2 cellular contexts compared by ENCODE assay signal in the genomic region with DNA sequence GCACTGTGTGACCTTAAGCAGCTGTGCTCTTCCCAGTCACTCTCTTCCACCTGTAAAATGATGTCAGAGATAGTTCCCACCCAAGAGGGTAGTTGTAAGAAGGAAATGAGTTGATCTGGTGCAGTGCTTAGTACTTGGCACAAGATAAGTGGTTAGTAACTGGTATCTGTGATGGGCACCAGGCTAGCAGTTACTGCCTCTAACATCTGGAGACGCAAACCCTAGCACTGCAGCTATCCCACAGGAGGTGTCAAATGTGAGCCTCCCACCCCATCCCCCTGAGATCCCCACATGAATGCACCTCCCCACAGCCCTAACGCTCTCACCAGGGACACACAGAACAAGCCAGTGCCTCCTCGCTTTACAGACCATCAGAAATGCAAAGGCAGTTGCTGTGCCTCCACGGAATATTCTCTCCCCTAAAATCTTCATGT.
TF ChIP-seq lines count a peak whose summit lies in the region.

No MANE protein-coding gene starts in this region.

TF ChIP-seq in A549, 52 proteins besides CTCF, POLR2A, EP300 and RAD21 (continued from another document):
- TF ChIP-seq, protein P1, sequence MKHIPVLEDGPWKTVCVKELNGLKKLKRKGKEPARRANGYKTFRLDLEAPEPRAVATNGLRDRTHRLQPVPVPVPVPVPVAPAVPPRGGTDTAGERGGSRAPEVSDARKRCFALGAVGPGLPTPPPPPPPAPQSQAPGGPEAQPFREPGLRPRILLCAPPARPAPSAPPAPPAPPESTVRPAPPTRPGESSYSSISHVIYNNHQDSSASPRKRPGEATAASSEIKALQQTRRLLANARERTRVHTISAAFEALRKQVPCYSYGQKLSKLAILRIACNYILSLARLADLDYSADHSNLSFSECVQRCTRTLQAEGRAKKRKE (CRISPR knock-in tag; IDR thresholded peaks at IDR 0.05; ENCODE audit: low read depth) = no peak
- no peak for TF ChIP-seq HOXA7 (CRISPR knock-in tag; IDR thresholded peaks at IDR 0.05)
- TF ChIP-seq EHMT2 (IDR thresholded peaks at IDR 0.05; ENCODE audit: low read depth) = no peak
- TF ChIP-seq, protein P2, sequence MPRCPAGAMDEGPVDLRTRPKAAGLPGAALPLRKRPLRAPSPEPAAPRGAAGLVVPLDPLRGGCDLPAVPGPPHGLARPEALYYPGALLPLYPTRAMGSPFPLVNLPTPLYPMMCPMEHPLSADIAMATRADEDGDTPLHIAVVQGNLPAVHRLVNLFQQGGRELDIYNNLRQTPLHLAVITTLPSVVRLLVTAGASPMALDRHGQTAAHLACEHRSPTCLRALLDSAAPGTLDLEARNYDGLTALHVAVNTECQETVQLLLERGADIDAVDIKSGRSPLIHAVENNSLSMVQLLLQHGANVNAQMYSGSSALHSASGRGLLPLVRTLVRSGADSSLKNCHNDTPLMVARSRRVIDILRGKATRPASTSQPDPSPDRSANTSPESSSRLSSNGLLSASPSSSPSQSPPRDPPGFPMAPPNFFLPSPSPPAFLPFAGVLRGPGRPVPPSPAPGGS (IDR thresholded peaks at IDR 0.05) = no peak
- TF ChIP-seq, protein P3, sequence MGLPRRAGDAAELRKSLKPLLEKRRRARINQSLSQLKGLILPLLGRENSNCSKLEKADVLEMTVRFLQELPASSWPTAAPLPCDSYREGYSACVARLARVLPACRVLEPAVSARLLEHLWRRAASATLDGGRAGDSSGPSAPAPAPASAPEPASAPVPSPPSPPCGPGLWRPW (IDR thresholded peaks at IDR 0.05) = no peak
- TF ChIP-seq, protein P4, sequence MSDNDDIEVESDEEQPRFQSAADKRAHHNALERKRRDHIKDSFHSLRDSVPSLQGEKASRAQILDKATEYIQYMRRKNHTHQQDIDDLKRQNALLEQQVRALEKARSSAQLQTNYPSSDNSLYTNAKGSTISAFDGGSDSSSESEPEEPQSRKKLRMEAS (IDR thresholded peaks at IDR 0.05) = no peak
- TF ChIP-seq, protein P5, sequence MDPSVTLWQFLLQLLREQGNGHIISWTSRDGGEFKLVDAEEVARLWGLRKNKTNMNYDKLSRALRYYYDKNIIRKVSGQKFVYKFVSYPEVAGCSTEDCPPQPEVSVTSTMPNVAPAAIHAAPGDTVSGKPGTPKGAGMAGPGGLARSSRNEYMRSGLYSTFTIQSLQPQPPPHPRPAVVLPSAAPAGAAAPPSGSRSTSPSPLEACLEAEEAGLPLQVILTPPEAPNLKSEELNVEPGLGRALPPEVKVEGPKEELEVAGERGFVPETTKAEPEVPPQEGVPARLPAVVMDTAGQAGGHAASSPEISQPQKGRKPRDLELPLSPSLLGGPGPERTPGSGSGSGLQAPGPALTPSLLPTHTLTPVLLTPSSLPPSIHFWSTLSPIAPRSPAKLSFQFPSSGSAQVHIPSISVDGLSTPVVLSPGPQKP (IDR thresholded peaks at IDR 0.05; ENCODE audit: low read depth, low read length) = no peak
- TF ChIP-seq HOXB13 (CRISPR knock-in tag; IDR thresholded peaks at IDR 0.05; ENCODE audit: low read depth) = no peak

TF ChIP-seq in GM12878, 131 proteins besides CTCF, POLR2A, EP300 and RAD21 (continued from another document):
- TF ChIP-seq, protein P6, sequence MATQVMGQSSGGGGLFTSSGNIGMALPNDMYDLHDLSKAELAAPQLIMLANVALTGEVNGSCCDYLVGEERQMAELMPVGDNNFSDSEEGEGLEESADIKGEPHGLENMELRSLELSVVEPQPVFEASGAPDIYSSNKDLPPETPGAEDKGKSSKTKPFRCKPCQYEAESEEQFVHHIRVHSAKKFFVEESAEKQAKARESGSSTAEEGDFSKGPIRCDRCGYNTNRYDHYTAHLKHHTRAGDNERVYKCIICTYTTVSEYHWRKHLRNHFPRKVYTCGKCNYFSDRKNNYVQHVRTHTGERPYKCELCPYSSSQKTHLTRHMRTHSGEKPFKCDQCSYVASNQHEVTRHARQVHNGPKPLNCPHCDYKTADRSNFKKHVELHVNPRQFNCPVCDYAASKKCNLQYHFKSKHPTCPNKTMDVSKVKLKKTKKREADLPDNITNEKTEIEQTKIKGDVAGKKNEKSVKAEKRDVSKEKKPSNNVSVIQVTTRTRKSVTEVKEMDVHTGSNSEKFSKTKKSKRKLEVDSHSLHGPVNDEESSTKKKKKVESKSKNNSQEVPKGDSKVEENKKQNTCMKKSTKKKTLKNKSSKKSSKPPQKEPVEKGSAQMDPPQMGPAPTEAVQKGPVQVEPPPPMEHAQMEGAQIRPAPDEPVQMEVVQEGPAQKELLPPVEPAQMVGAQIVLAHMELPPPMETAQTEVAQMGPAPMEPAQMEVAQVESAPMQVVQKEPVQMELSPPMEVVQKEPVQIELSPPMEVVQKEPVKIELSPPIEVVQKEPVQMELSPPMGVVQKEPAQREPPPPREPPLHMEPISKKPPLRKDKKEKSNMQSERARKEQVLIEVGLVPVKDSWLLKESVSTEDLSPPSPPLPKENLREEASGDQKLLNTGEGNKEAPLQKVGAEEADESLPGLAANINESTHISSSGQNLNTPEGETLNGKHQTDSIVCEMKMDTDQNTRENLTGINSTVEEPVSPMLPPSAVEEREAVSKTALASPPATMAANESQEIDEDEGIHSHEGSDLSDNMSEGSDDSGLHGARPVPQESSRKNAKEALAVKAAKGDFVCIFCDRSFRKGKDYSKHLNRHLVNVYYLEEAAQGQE (IDR thresholded peaks at IDR 0.05; ENCODE audit: low read depth, low read length) = no peak
- no peak for TF ChIP-seq SPI1 (IDR thresholded peaks at IDR 0.05; ENCODE audit: borderline replicate concordance, insufficient read depth, low read depth, low read length)
- no peak for TF ChIP-seq RUNX3 (IDR thresholded peaks at IDR 0.05; ENCODE audit: low read length)
- no peak for TF ChIP-seq CREB1 (IDR thresholded peaks at IDR 0.05; ENCODE audit: low read depth)
- TF ChIP-seq, protein P7, sequence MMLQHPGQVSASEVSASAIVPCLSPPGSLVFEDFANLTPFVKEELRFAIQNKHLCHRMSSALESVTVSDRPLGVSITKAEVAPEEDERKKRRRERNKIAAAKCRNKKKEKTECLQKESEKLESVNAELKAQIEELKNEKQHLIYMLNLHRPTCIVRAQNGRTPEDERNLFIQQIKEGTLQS (IDR thresholded peaks at IDR 0.05; ENCODE audit: borderline replicate concordance, extremely low read depth, low read depth, low read length) = no peak
TF ChIP-seq in GM12878: peak in this region for 0.
